Comparison of ENCODE assay signal across 12 cellular contexts in genomic region chr10:95431900-95432342, GRCh38.
A peak's percentile ranks its signal among the peaks of the same experiment; 100 is the strongest.
DNase-seq lines count a peak whose midpoint lies in the region; ATAC-seq and TF ChIP-seq lines count a peak whose summit lies in the region.
"Had no signal": no experiment of that assay in that cellular context is flagged by ENCODE, and none has a peak within 500 bp of the region (broad histone marks: within the 10 kb centered on the region; RNA-seq: fewer than 3 reads in every experiment).

No MANE protein-coding gene starts in this region.

- H3K27ac Mint-ChIP-seq in natural killer cell treated with Interleukin-12 subunit alpha and Interleukin-12 subunit beta and Interleukin-15 and Interleukin-18, amount 100 ng/mL, for 72 hours = no peak overlapping the region
- H3K27ac Mint-ChIP-seq: B cell had no signal

- H3K36me3 Mint-ChIP-seq in natural killer cell treated with Interleukin-12 subunit alpha and Interleukin-12 subunit beta and Interleukin-15 and Interleukin-18, amount 100 ng/mL, for 72 hours = no peaks in the 10 kb centered on the region

- TF ChIP-seq CTCF in GM12865 (IDR thresholded peaks at IDR 0.05; ENCODE audit: insufficient read depth, low read depth, low read length, missing control alignments) (no peak), lung (IDR thresholded peaks at IDR 0.05; ENCODE audit: control extremely low read depth, extremely low read depth) (no peak)

- no peaks in the 10 kb centered on the region for H3K9me3 ChIP-seq in lung (ENCODE audit: control insufficient read depth in 2 of 2, insufficient read depth in 1 of 2, low read length in 1 of 2)

- H3K4me3 Mint-ChIP-seq in natural killer cell treated with Interleukin-12 subunit alpha and Interleukin-12 subunit beta and Interleukin-15 and Interleukin-18, amount 100 ng/mL, for 72 hours = no peak overlapping the region
- H3K4me3 Mint-ChIP-seq: B cell had no signal

- ATAC-seq in GM21723 (IDR thresholded peaks at IDR 0.05; ENCODE audit: unreplicated experiment) (peak; percentile 58), HG03575 (IDR thresholded peaks at IDR 0.05; ENCODE audit: extremely low read depth, insufficient number of reproducible peaks, low FRiP score, unreplicated experiment) (peak; percentile 41), lung (ENCODE audit: insufficient read depth, low FRiP score) (no peak)
- ATAC-seq in natural killer cell treated with Interleukin-12 subunit alpha and Interleukin-12 subunit beta and Interleukin-15 and Interleukin-18, amount 100 ng/mL, for 72 hours = no peak

- H3K36me3 ChIP-seq in lung (ENCODE audit: control insufficient read depth in 2 of 2, insufficient read depth in 2 of 2, low read length in 2 of 2) = peaks cover under 1 to 23% of the 10 kb centered on the region in 2 donors
- H3K36me3 ChIP-seq: brain microvascular endothelial cell had no signal

- peaks cover 21 to 22% of the 10 kb centered on the region in 2 donors for H3K4me1 ChIP-seq in lung (ENCODE audit: control insufficient read depth in 2 of 2, insufficient read depth in 2 of 2, low read length in 2 of 2)

- H3K4me3 ChIP-seq in GM12865 (ENCODE audit: low read depth, low read length) (no peak overlapping the region), lung (no peak overlapping the region)

- peak overlapping the region; percentile 3 to 81 for H3K27ac ChIP-seq in lung (ENCODE audit: low read depth in 1 of 2, low read length in 1 of 2)
- H3K27ac ChIP-seq: brain microvascular endothelial cell had no signal

- WGBS in lung, 2 donors = 81 to 88% methylated on average over 4 of the region's 4 CpGs

- no peaks in the 10 kb centered on the region for H3K27me3 ChIP-seq in lung (ENCODE audit: control insufficient read depth, insufficient read depth)
- H3K27me3 ChIP-seq: brain microvascular endothelial cell had no signal

- DNase-seq in GM12865 (ENCODE audit: low read depth) = peak; percentile 87
- no peak for DNase-seq in lung (ENCODE audit: low spot score)
- no peak for DNase-seq in natural killer cell treated with Interleukin-12 subunit alpha and Interleukin-12 subunit beta and Interleukin-15 and Interleukin-18, amount 100 ng/mL, for 72 hours (ENCODE audit: low spot score)
- DNase-seq in cerebellar nuclear complex (lab: John Stamatoyannopoulos, UW) = no peak
- no peak for DNase-seq in NCI-H1436 (lab: John Stamatoyannopoulos, UW)
- DNase-seq in NCI-H1417 (lab: John Stamatoyannopoulos, UW) = no peak
- DNase-seq: brain microvascular endothelial cell, NCI-H2029, nucleus accumbens had no signal

- H3K27me3 Mint-ChIP-seq in natural killer cell treated with Interleukin-12 subunit alpha and Interleukin-12 subunit beta and Interleukin-15 and Interleukin-18, amount 100 ng/mL, for 72 hours = no peaks in the 10 kb centered on the region

- H3K4me1 Mint-ChIP-seq in natural killer cell treated with Interleukin-12 subunit alpha and Interleukin-12 subunit beta and Interleukin-15 and Interleukin-18, amount 100 ng/mL, for 72 hours (ENCODE audit: low read depth in 2 of 2) = no peaks in the 10 kb centered on the region
- H3K4me1 Mint-ChIP-seq: B cell had no signal

- H3K9me3 Mint-ChIP-seq in natural killer cell treated with Interleukin-12 subunit alpha and Interleukin-12 subunit beta and Interleukin-15 and Interleukin-18, amount 100 ng/mL, for 72 hours = no peaks in the 10 kb centered on the region

Comparison
In these comparisons a context has a peak if more than half of its experiments do, and no peak if none do; other contexts are left out.
1. ATAC-seq: peak in GM21723 (single experiment) and HG03575 (single experiment); none in lung (single experiment) and natural killer cell treated with Interleukin-12 subunit alpha and Interleukin-12 subunit beta and Interleukin-15 and Interleukin-18, amount 100 ng/mL, for 72 hours (0 of 2).